Comparison of ENCODE assay signal across 11 cellular contexts in genomic region chr5:113245427-113246052, GRCh38.
DNase-seq lines count a peak whose midpoint lies in the region; TF ChIP-seq lines count a peak whose summit lies in the region.
"Had no signal": no experiment of that assay in that cellular context is flagged by ENCODE, and none has a peak within 500 bp of the region (broad histone marks: within the 10 kb centered on the region; RNA-seq: fewer than 3 reads in every experiment).

No MANE protein-coding gene starts in this region.

- no peaks in the 10 kb centered on the region; the same call in 1 of the 2 replicates for H3K27me3 Mint-ChIP-seq in H9 (ENCODE audit: low read depth)

- no peak overlapping the region for H2BK15ac ChIP-seq in H9 (ENCODE audit: low read depth, low read length)

- no peak overlapping the region for H2BK120ac ChIP-seq in H9 (ENCODE audit: low read depth, low read length, poor library complexity, severe bottlenecking)

- no peak overlapping the region for H2AFZ ChIP-seq in H9 (ENCODE audit: low read length)

- H3K4me3 ChIP-seq in Peyer's patch (no peak overlapping the region), iPS-20b (ENCODE audit: low read length) (peak overlapping the region; percentile 26; the same call in 1 of the 2 replicates), suprapubic skin (no peak overlapping the region)

- H3K18ac ChIP-seq in H9 (ENCODE audit: insufficient read length, low read depth, low read length) = no peak overlapping the region

- H4K91ac ChIP-seq in H9 (ENCODE audit: insufficient read length, low read depth, low read length) = no peak overlapping the region

- no peak overlapping the region for H3K14ac ChIP-seq in H9 (ENCODE audit: insufficient read depth, low read length)

- no peaks in the 10 kb centered on the region for H3K79me1 ChIP-seq in H9 (ENCODE audit: insufficient read depth, low read depth, low read length, poor library complexity, severe bottlenecking)

- H3K4me2 ChIP-seq in H9 (ENCODE audit: insufficient read depth, insufficient read length, low read length) = no peak overlapping the region

- TF ChIP-seq CTCF in H9 (conservative IDR thresholded peaks at IDR 0.05) (no peak), Peyer's patch (IDR thresholded peaks at IDR 0.05) (no peak), suprapubic skin (IDR thresholded peaks at IDR 0.05) (no peak)

- H3K9ac ChIP-seq in H9 (ENCODE audit: extremely low read depth, insufficient read length, low read length) = no peak overlapping the region
- no peak overlapping the region; the same call in 1 of the 2 replicates for H3K9ac ChIP-seq in iPS-20b (ENCODE audit: low read depth, low read length)

- no peak overlapping the region for H4K8ac ChIP-seq in H9 (replicated peaks; ENCODE audit: insufficient read length, low read depth, low read length)

- no peak for TF ChIP-seq EP300 in suprapubic skin (IDR thresholded peaks at IDR 0.05)

- peaks cover 23% of the 10 kb centered on the region in 2 experiments for H3K4me1 Mint-ChIP-seq in H9

- no peak overlapping the region for H2BK12ac ChIP-seq in H9 (ENCODE audit: insufficient read length, low read depth, low read length)

- H3K27me3 ChIP-seq in H9 (ENCODE audit: insufficient read depth, low read length) = no peaks in the 10 kb centered on the region
- H3K27me3 ChIP-seq in Peyer's patch = no peaks in the 10 kb centered on the region
- H3K27me3 ChIP-seq in iPS-20b (ENCODE audit: insufficient read depth, low read length) = no peaks in the 10 kb centered on the region
- H3K27me3 ChIP-seq in suprapubic skin = no peaks in the 10 kb centered on the region

- H3K27ac Mint-ChIP-seq in H9 = peak overlapping the region; percentile 78 to 90 (median 84); a peak in 6 of 7 replicates
- H3K27ac Mint-ChIP-seq: activated T-cell treated with anti-CD3 and anti-CD28 coated beads, Interleukin-2, amount 50 U/mL, for 72 hours had no signal

- H2BK20ac ChIP-seq in H9 (ENCODE audit: low read depth, low read length, poor library complexity, severe bottlenecking) = no peak overlapping the region

- no peaks in the 10 kb centered on the region for H3K23me2 ChIP-seq in H9 (ENCODE audit: insufficient read length, low read depth, low read length, poor library complexity, severe bottlenecking)

- H3K9me3 ChIP-seq in H9 (ENCODE audit: control insufficient read depth, low read depth, low read length) (no peaks in the 10 kb centered on the region), Peyer's patch (no peaks in the 10 kb centered on the region), iPS-20b (ENCODE audit: insufficient read depth, low read depth, low read length) (no peaks in the 10 kb centered on the region), suprapubic skin (no peaks in the 10 kb centered on the region)
- H3K9me3 ChIP-seq: thoracic aorta had no signal

- no peak overlapping the region for H3K23ac ChIP-seq in H9 (ENCODE audit: insufficient read length, low read depth, low read length)

- H3K9me3 Mint-ChIP-seq in H9 = no peaks in the 10 kb centered on the region; a peak in 1 of 5 replicates
- H3K9me3 Mint-ChIP-seq: activated T-cell treated with anti-CD3 and anti-CD28 coated beads, Interleukin-2, amount 50 U/mL, for 72 hours had no signal

- H3K36me3 ChIP-seq in Peyer's patch = no peaks in the 10 kb centered on the region
- no peaks in the 10 kb centered on the region for H3K36me3 ChIP-seq in iPS-20b (ENCODE audit: insufficient read depth, low read depth, low read length)
- no peaks in the 10 kb centered on the region for H3K36me3 ChIP-seq in suprapubic skin
- H3K36me3 ChIP-seq: thoracic aorta had no signal

- no peaks in the 10 kb centered on the region for H4K20me1 ChIP-seq in H9 (ENCODE audit: control insufficient read depth, insufficient read depth, insufficient read length)

- WGBS in H9 (ENCODE audit: extremely low coverage, insufficient read length, low lambda C conversion rate) = no CpG with 5 or more reads among the region's 2 CpGs
- WGBS in suprapubic skin = 52% methylated on average over 2 of the region's 2 CpGs

- no peak overlapping the region for H4K5ac ChIP-seq in H9 (ENCODE audit: insufficient read length, low read depth, low read length)

- peaks cover 3% of the 10 kb centered on the region; the same call in 1 of the 2 replicates for H3K79me2 ChIP-seq in H9 (ENCODE audit: insufficient read depth, low read length)

- no peak overlapping the region for H2AK5ac ChIP-seq in H9 (ENCODE audit: insufficient read length, low read length)

- H3K4me3 Mint-ChIP-seq in H9 = 0 out of 5 replicates have a peak overlapping the region, but pooled peaks of 1 of the 2 experiments have one; percentile 8
- H3K4me3 Mint-ChIP-seq: activated T-cell treated with anti-CD3 and anti-CD28 coated beads, Interleukin-2, amount 50 U/mL, for 72 hours had no signal

- DNase-seq in H9 (no peak), Peyer's patch (no peak), suprapubic skin (ENCODE audit: low spot score in 2 of 2) (no peak), medulla oblongata (ENCODE audit: extremely low spot score) (no peak), ureter (ENCODE audit: low spot score) (no peak), COR-L47 (lab: John Stamatoyannopoulos, UW) (no peak), SK-N-DZ (ENCODE audit: low spot score) (no peak)
- DNase-seq: activated T-cell treated with anti-CD3 and anti-CD28 coated beads, Interleukin-2, amount 50 U/mL, for 72 hours; occipital lobe had no signal

- peaks cover 12% of the 10 kb centered on the region for H3K4me1 ChIP-seq in H9 (ENCODE audit: insufficient read depth, low read length)
- H3K4me1 ChIP-seq in Peyer's patch = peaks cover 0 to 8% (median 0%) of the 10 kb centered on the region in 4 donors
- H3K4me1 ChIP-seq in iPS-20b (ENCODE audit: insufficient read depth, low read length) = peaks cover 24% of the 10 kb centered on the region
- peaks cover 51% of the 10 kb centered on the region for H3K4me1 ChIP-seq in suprapubic skin

- H3K27ac ChIP-seq in H9 (ENCODE audit: insufficient read length, low read depth, low read length) (no peak overlapping the region), Peyer's patch (peak overlapping the region in 3 of 4 donors; percentile 11 to 65 (median 40)), iPS-20b (ENCODE audit: low read length) (no peak overlapping the region), suprapubic skin (peak overlapping the region; percentile 73)
- H3K27ac ChIP-seq: thoracic aorta had no signal

- no peak for TF ChIP-seq POLR2A in Peyer's patch (IDR thresholded peaks at IDR 0.05)
- TF ChIP-seq POLR2A in suprapubic skin (IDR thresholded peaks at IDR 0.05) = no peak

- no peak overlapping the region for H3K56ac ChIP-seq in H9 (ENCODE audit: insufficient read length, low read depth, low read length)

- no peak overlapping the region for H3T11ph ChIP-seq in H9 (ENCODE audit: low read length)

- H3K4ac ChIP-seq in H9 (ENCODE audit: low read depth, low read length) = no peak overlapping the region

- H3K36me3 Mint-ChIP-seq in H9 (ENCODE audit: insufficient read depth in 1 of 3, low read depth in 3 of 3) = peaks cover 0 to 11% (median 4%) of the 10 kb centered on the region in 3 experiments; a peak in 3 of 7 replicates

- H2BK5ac ChIP-seq in H9 (ENCODE audit: insufficient read length, low read length) = no peak overlapping the region

Comparison
In these comparisons a context has a peak if more than half of its experiments do, and no peak if none do; other contexts are left out.
1. H3K27ac ChIP-seq: peak in Peyer's patch (3 of 4) and suprapubic skin (single experiment); none in H9 (single experiment) and iPS-20b (single experiment).